In the genomic region with DNA sequence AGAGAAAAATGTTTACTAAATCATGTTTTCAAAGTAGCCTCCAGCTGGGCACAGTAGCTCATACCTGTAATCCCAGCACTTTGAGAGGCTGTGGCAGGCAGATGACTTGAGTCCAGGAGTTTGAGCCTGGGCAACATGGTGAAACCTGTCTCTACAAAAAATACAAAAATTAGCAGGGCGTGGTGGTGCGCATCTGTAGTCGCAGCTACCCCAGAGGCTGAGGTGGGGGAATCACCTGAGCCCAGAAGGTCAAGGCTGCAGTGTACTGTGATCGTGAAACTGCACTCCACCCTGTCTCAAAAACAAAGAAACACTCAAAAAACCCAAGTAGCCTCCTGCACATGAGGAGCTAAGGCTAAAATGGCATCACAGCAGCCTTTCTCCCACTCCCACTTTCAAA, we compare ENCODE assay signal across 11 cellular contexts. TPM values are rescaled to one million over a fixed set of nuclear protein-coding genes. Genes with fewer than 3 reads are reported as not detected.
DNase-seq lines count a peak whose midpoint lies in the region; ATAC-seq and TF ChIP-seq lines count a peak whose summit lies in the region.
"Had no signal": no experiment of that assay in that cellular context is flagged by ENCODE, and none has a peak within 500 bp of the region (broad histone marks: within the 10 kb centered on the region; RNA-seq: fewer than 3 reads in every experiment).

No MANE protein-coding gene starts in this region.

- H3K4me3 ChIP-seq in GM23338: no peak overlapping the region
- H3K4me3 ChIP-seq in ovary: no peak overlapping the region

- DNase-seq in CD14-positive monocyte (ENCODE audit: low spot score) (no peak), GM23338 (ENCODE audit: low spot score) (no peak), mesothelial cell of epicardium (ENCODE audit: low spot score in 2 of 2, unreplicated experiment in 2 of 2) (no peak), SHP77 (lab: John Stamatoyannopoulos, UW) (no peak), NCI-H2029 treated with DMSO at 0.1 percent for 48 hours (lab: John Stamatoyannopoulos, UW) (no peak), ureter (ENCODE audit: low spot score) (no peak), ovary (no peak)
- DNase-seq in activated naive CD8-positive, alpha-beta T cell treated with anti-CD3 and anti-CD28 coated beads, Interleukin-2, amount 10 ng/mL, durations not matched to agents 7 days and 5 days: no peak
- DNase-seq: NCI-H446 treated with DMSO at 0.1 percent for 48 hours; occipital lobe; stimulated activated naive CD4-positive, alpha-beta T cell treated with Interleukin-2 at 50 U/mL for 16 hours had no signal

- TF ChIP-seq POLR2A in ovary (IDR thresholded peaks at IDR 0.05): no peak

- no peak overlapping the region for H2AFZ ChIP-seq in GM23338

- H3K9me3 Mint-ChIP-seq in CD14-positive monocyte (no peaks in the 10 kb centered on the region), GM23338 (no peaks in the 10 kb centered on the region), mesothelial cell of epicardium (no peaks in the 10 kb centered on the region)
- no peaks in the 10 kb centered on the region for H3K9me3 Mint-ChIP-seq in activated naive CD8-positive, alpha-beta T cell treated with anti-CD3 and anti-CD28 coated beads, Interleukin-2, amount 10 ng/mL, durations not matched to agents 7 days and 5 days

- H4K20me1 ChIP-seq in GM23338 (replicated peaks; ENCODE audit: insufficient read depth): peaks cover 15% of the 10 kb centered on the region

- TF ChIP-seq CTCF in CD14-positive monocyte (IDR thresholded peaks at IDR 0.05) (no peak), GM23338 (conservative IDR thresholded peaks at IDR 0.05; ENCODE audit: low read depth in 2 of 2) (no peak), mesothelial cell of epicardium (IDR thresholded peaks at IDR 0.05; ENCODE audit: unreplicated experiment) (no peak), ovary (IDR thresholded peaks at IDR 0.05) (no peak)

- H3K4me1 Mint-ChIP-seq in CD14-positive monocyte (peaks cover 36% of the 10 kb centered on the region), GM23338 (peaks cover 24% of the 10 kb centered on the region), mesothelial cell of epicardium (peaks cover 28% of the 10 kb centered on the region)
- peaks cover 24% of the 10 kb centered on the region for H3K4me1 Mint-ChIP-seq in activated naive CD8-positive, alpha-beta T cell treated with anti-CD3 and anti-CD28 coated beads, Interleukin-2, amount 10 ng/mL, durations not matched to agents 7 days and 5 days

- H3F3A ChIP-seq in GM23338 (replicated peaks; ENCODE audit: low read depth): peaks cover 14% of the 10 kb centered on the region; the same call in 1 of the 2 replicates

- H3K27ac ChIP-seq in GM23338 (ENCODE audit: low read depth) (0 out of 2 replicates have a peak overlapping the region, but pooled peaks have one; percentile 39), ovary (no peak overlapping the region)

- no peaks in the 10 kb centered on the region for H3K27me3 ChIP-seq in GM23338 (ENCODE audit: insufficient read depth)
- H3K27me3 ChIP-seq in ovary: no peaks in the 10 kb centered on the region

- no peak for ATAC-seq in GM23338
- ATAC-seq in activated naive CD8-positive, alpha-beta T cell treated with anti-CD3 and anti-CD28 coated beads, Interleukin-2, amount 10 ng/mL, durations not matched to agents 7 days and 5 days (ENCODE audit: low read depth): no peak

- peaks cover 21% of the 10 kb centered on the region for H3K79me2 ChIP-seq in GM23338 (replicated peaks; ENCODE audit: insufficient read depth)

- H3K27ac Mint-ChIP-seq in CD14-positive monocyte (peak overlapping the region; percentile 93 to 96 (median 95)), GM23338 (no peak overlapping the region), mesothelial cell of epicardium (peak overlapping the region; percentile 93)
- H3K27ac Mint-ChIP-seq in activated naive CD8-positive, alpha-beta T cell treated with anti-CD3 and anti-CD28 coated beads, Interleukin-2, amount 10 ng/mL, durations not matched to agents 7 days and 5 days: peak overlapping the region; percentile 97

- WGBS in ovary, 3 donors: 80 to 84% (median 81%) methylated on average over 4 of the region's 4 CpGs

- POLR2A ChIA-PET in activated naive CD8-positive, alpha-beta T cell treated with anti-CD3 and anti-CD28 coated beads, Interleukin-2, amount 10 ng/mL, durations not matched to agents 7 days and 5 days (lab: Charles Lee): interaction anchor here (0.6 to 3.3 kb wide), 2 partner anchors 71 to 552 kb away, joined by 5 to 19 read pairs; partner anchors contain the start of gene CIAO2A

- no peaks in the 10 kb centered on the region for H3K9me3 ChIP-seq in ovary

- no peak for TF ChIP-seq EP300 in ovary (IDR thresholded peaks at IDR 0.05)

- no peaks in the 10 kb centered on the region for H3K9me2 ChIP-seq in GM23338 (ENCODE audit: insufficient read depth)

- intact Hi-C loops in CD14-positive monocyte (cut with micrococcal nuclease): loop anchor here (5.0 to 10.0 kb wide), 4 partner anchors 72 to 298 kb away; partner anchors contain the start of genes CIAO2A (in 1 of the 2), CSNK1G1 (in 1 of the 2), TRIP4 (in 1 of the 2) and ZNF609 (in 1 of the 2)
- intact Hi-C loops in ovary (cut with DNase I): no loop called here

- H3K27me3 Mint-ChIP-seq in CD14-positive monocyte (ENCODE audit: low read depth in 3 of 3) (peaks cover 0 to 2% (median 0%) of the 10 kb centered on the region in 3 donors), GM23338 (ENCODE audit: insufficient read depth, low read depth, poor library complexity) (peaks cover 2% of the 10 kb centered on the region), mesothelial cell of epicardium (ENCODE audit: low read depth) (no peaks in the 10 kb centered on the region)
- H3K27me3 Mint-ChIP-seq in activated naive CD8-positive, alpha-beta T cell treated with anti-CD3 and anti-CD28 coated beads, Interleukin-2, amount 10 ng/mL, durations not matched to agents 7 days and 5 days: no peaks in the 10 kb centered on the region

- H3K4me3 Mint-ChIP-seq in CD14-positive monocyte (peak overlapping the region; percentile 78 to 96), GM23338 (no peak overlapping the region), mesothelial cell of epicardium (no peak overlapping the region)
- H3K4me3 Mint-ChIP-seq in activated naive CD8-positive, alpha-beta T cell treated with anti-CD3 and anti-CD28 coated beads, Interleukin-2, amount 10 ng/mL, durations not matched to agents 7 days and 5 days: peak overlapping the region; percentile 93

- H3K36me3 Mint-ChIP-seq in CD14-positive monocyte (peaks cover 18 to 21% of the 10 kb centered on the region in 2 donors), GM23338 (ENCODE audit: low read depth) (peaks cover 19% of the 10 kb centered on the region), mesothelial cell of epicardium (peaks cover 8% of the 10 kb centered on the region)
- peaks cover 10% of the 10 kb centered on the region for H3K36me3 Mint-ChIP-seq in activated naive CD8-positive, alpha-beta T cell treated with anti-CD3 and anti-CD28 coated beads, Interleukin-2, amount 10 ng/mL, durations not matched to agents 7 days and 5 days

- H3K4me1 ChIP-seq in GM23338 (ENCODE audit: insufficient read depth): peaks cover 25% of the 10 kb centered on the region
- peaks cover 9% of the 10 kb centered on the region for H3K4me1 ChIP-seq in ovary (ENCODE audit: insufficient read depth)

- H3K36me3 ChIP-seq in GM23338 (ENCODE audit: insufficient read depth) (peaks cover 14% of the 10 kb centered on the region), ovary (no peaks in the 10 kb centered on the region)

- no peak overlapping the region for H3K4me2 ChIP-seq in GM23338

TF ChIP-seq in GM23338, 12 proteins besides CTCF, POLR2A, EP300 and RAD21 (continues in another document):
- TF ChIP-seq POLR2AphosphoS5 (IDR thresholded peaks at IDR 0.05; ENCODE audit: low read depth): no peak
- no peak for TF ChIP-seq NANOG (IDR thresholded peaks at IDR 0.05; ENCODE audit: borderline replicate concordance)
- TF ChIP-seq ZNF114 (CRISPR knock-in tag; IDR thresholded peaks at IDR 0.05): no peak
- TF ChIP-seq CREB1 (CRISPR knock-in tag; IDR thresholded peaks at IDR 0.05; ENCODE audit: low read depth): no peak
- TF ChIP-seq JUNB (IDR thresholded peaks at IDR 0.05; ENCODE audit: unreplicated experiment): no peak
- no peak for TF ChIP-seq EZH2 (IDR thresholded peaks at IDR 0.05; ENCODE audit: low read depth, unreplicated experiment)

RNA-seq across cellular contexts. Expression of gene PPIB, which starts 1.6 kb away (rescaled TPM):
- polyA plus RNA-seq in CD14-positive monocyte: 100 to 1,000 TPM; 520 to 532 TPM
- total RNA-seq in GM23338 (2014; rRNA removed; shearing (Covaris generic)): 372 and 398 TPM in 2 replicates
- polyA plus RNA-seq in GM23338 (2016; fragmentation: Nextera tagmentation; extraction: Ambion mirVana): 870 and 887 TPM in 2 replicates
- total RNA-seq in activated naive CD8-positive, alpha-beta T cell treated with anti-CD3 and anti-CD28 coated beads, Interleukin-2, amount 10 ng/mL, durations not matched to agents 7 days and 5 days: 100 to 1,000 TPM; 225 to 227 TPM
- total RNA-seq in mesothelial cell of epicardium: 422 to 430 TPM (median 425 TPM) in 3 replicates
- 380 TPM for total RNA-seq in ureter
- total RNA-seq in ovary: 100 to 1,000 TPM; 201 to 589 (median 367) TPM
- 100 to 1,000 TPM; 434 to 514 TPM for polyA plus RNA-seq in ovary

RNA-seq across cellular contexts. Expression of gene SNX22, which starts 12.9 kb away (rescaled TPM):
- polyA plus RNA-seq in CD14-positive monocyte: 1 to 10 TPM in 1 of 2 donors, under 1 TPM in 1; 0.80 to 1.2 TPM
- total RNA-seq in GM23338 (2014; rRNA removed; shearing (Covaris generic)): 1.9 and 5.7 TPM in 2 replicates
- 3.7 TPM in 2 replicates for polyA plus RNA-seq in GM23338 (2016; fragmentation: Nextera tagmentation; extraction: Ambion mirVana)
- 1 to 10 TPM in 1 of 2 experiments, under 1 TPM in 1; 0.80 to 1.1 TPM for total RNA-seq in activated naive CD8-positive, alpha-beta T cell treated with anti-CD3 and anti-CD28 coated beads, Interleukin-2, amount 10 ng/mL, durations not matched to agents 7 days and 5 days
- total RNA-seq in mesothelial cell of epicardium: 0.78 to 0.91 TPM (median 0.79 TPM) in 3 replicates
- 0.31 TPM for total RNA-seq in ureter
- total RNA-seq in ovary: 1 to 10 TPM in 1 of 7 donors, under 1 TPM in 5, not detected in 1; 0.15 to 2.3 (median 0.28) TPM
- polyA plus RNA-seq in ovary: under 1 TPM; 0.07 to 0.81 TPM

Comparison
In these comparisons a context has a peak if more than half of its experiments do, and no peak if none do; other contexts are left out.
1. H3K4me3 Mint-ChIP-seq: peak in CD14-positive monocyte (2 of 2) and activated naive CD8-positive, alpha-beta T cell treated with anti-CD3 and anti-CD28 coated beads, Interleukin-2, amount 10 ng/mL, durations not matched to agents 7 days and 5 days (single experiment); none in GM23338 (single experiment) and mesothelial cell of epicardium (single experiment).
2. intact Hi-C loops: an anchor here in CD14-positive monocyte (5.0 to 10.0 kb wide); none called in ovary.